In the genomic region with DNA sequence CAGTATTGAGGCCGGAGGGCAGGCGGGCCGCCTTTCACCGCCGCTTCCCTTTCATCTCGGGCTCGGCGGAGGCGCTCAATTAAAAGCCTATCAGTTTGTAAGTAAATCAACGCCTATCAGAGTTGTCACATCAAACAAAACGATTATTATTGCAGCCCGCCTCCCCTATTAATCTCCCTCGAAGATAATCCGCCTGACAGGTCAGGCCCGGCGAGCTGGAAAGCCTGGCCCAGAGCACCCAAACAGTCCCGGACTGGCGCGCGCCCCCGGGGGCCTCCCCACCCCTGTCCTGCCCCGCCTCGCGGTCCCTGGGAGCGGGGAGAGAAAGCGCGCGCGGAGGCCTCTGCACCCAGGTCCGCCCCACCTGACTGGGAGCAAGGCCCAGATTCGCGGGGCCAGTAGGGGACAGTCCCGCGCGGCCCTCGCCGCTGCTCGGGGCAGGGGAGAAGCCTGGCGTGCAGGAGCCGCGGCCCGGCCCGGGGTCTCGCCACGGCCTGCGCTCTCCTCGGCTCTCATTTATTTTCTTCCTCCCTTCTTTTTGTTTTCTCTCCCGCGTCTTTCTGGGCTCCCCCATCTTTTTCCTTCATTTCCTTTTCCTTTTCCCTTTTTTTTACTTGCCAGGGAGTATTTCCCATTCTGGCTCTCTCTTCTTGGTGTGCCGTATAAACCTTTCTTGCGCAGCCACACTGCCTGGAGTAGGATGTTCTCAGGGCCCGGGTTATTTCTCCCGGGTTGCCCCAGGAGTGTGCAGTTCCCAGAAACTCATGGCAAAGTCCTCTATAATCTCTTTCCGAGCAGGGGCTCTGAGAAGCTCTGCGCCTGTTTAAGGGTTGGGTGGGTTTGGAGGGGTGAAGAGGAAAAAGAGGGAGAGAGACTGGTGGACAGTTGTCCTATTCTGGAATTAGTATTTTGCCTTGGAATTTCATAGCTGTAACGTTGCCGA, we compare ENCODE assay signal across 11 cellular contexts. TPM values are rescaled to one million over a fixed set of nuclear protein-coding genes. Genes with fewer than 3 reads are reported as not detected.
DNase-seq lines count a peak whose midpoint lies in the region; ATAC-seq, FAIRE-seq and TF ChIP-seq lines count a peak whose summit lies in the region.
"Had no signal": no experiment of that assay in that cellular context is flagged by ENCODE, and none has a peak within 500 bp of the region (broad histone marks: within the 10 kb centered on the region; RNA-seq: fewer than 3 reads in every experiment).

No MANE protein-coding gene starts in this region.

- H2BK15ac ChIP-seq in H1 (ENCODE audit: low read length), result no peak overlapping the region

- no peak overlapping the region for H3K14ac ChIP-seq in H1 (ENCODE audit: insufficient read length)

- H3K27ac ChIP-seq in CD8-positive, alpha-beta memory T cell (ENCODE audit: low read depth, low read length), result no peak overlapping the region
- no peak overlapping the region for H3K27ac ChIP-seq in H1 (ENCODE audit: low read depth, low read length)

- H3K27ac Mint-ChIP-seq in CD8-positive, alpha-beta memory T cell, result peak overlapping the region in 1 of 8 donors; percentile 28
- no peak overlapping the region for H3K27ac Mint-ChIP-seq in natural killer cell

- no peak overlapping the region for H2AFZ ChIP-seq in H1 (ENCODE audit: low read length)

- no peak for TF ChIP-seq EP300 in H1 (IDR thresholded peaks at IDR 0.05; ENCODE audit: borderline replicate concordance in 1 of 2, low read depth in 2 of 2, low read length in 2 of 2)

- no peak overlapping the region for H3K4me3 ChIP-seq in CD8-positive, alpha-beta memory T cell (ENCODE audit: low read length)
- peak overlapping the region in 2 of 4 experiments; percentile 20 to 64; a peak in 3 of 8 replicates for H3K4me3 ChIP-seq in H1 (ENCODE audit: extremely low read depth in 1 of 4, insufficient read depth in 2 of 4, low read depth in 3 of 4, low read length in 4 of 4)

- H3K18ac ChIP-seq in H1 (ENCODE audit: extremely low read depth, low read length), result no peak overlapping the region

- ATAC-seq in natural killer cell (no peak), GM21390 (IDR thresholded peaks at IDR 0.05; ENCODE audit: unreplicated experiment) (no peak), HG02571 (IDR thresholded peaks at IDR 0.05; ENCODE audit: unreplicated experiment) (no peak)

- TF ChIP-seq POLR2A in H1 (IDR thresholded peaks at IDR 0.05; ENCODE audit: control extremely low read depth in 1 of 2, low read depth in 2 of 2, low read length in 2 of 2), result no peak

- H3K9me3 Mint-ChIP-seq in CD8-positive, alpha-beta memory T cell, result peaks cover 0 to 3% (median 2%) of the 10 kb centered on the region in 5 donors
- H3K9me3 Mint-ChIP-seq in natural killer cell, result no peaks in the 10 kb centered on the region

- H3K36me3 Mint-ChIP-seq in CD8-positive, alpha-beta memory T cell, result peaks cover 0 to 5% (median 0%) of the 10 kb centered on the region in 3 donors
- no peaks in the 10 kb centered on the region for H3K36me3 Mint-ChIP-seq in natural killer cell

- no peak overlapping the region for H3K56ac ChIP-seq in H1 (replicated peaks; ENCODE audit: insufficient read length, low read depth, low read length)

- no peak for TF ChIP-seq RAD21 in H1 (IDR thresholded peaks at IDR 0.05 in 1 of 2, conservative IDR thresholded peaks at IDR 0.05 in 1 of 2; ENCODE audit: low read depth in 2 of 2, low read length in 2 of 2)

- no peak overlapping the region for H4K8ac ChIP-seq in H1 (ENCODE audit: extremely low read depth, insufficient read depth, low read length)

- no peak overlapping the region for H2BK20ac ChIP-seq in H1 (ENCODE audit: low read length)

- H2AK5ac ChIP-seq in H1 (ENCODE audit: low read depth, low read length), result no peak overlapping the region

- H2BK120ac ChIP-seq in H1 (replicated peaks; ENCODE audit: low read depth, low read length), result no peak overlapping the region

- H3K36me3 ChIP-seq in CD8-positive, alpha-beta memory T cell (ENCODE audit: insufficient read depth, low read length), result no peaks in the 10 kb centered on the region
- peaks cover 0 to 10% (median 0%) of the 10 kb centered on the region in 4 experiments; a peak in 1 of 8 replicates for H3K36me3 ChIP-seq in H1 (ENCODE audit: control insufficient read depth in 2 of 4, insufficient read depth in 4 of 4, low read length in 3 of 4)

- peaks cover 16% of the 10 kb centered on the region for H3K4me1 ChIP-seq in CD8-positive, alpha-beta memory T cell (ENCODE audit: insufficient read depth, low read length)
- H3K4me1 ChIP-seq in H1 (replicated peaks in 1 of 4; ENCODE audit: control insufficient read depth in 3 of 4, insufficient read depth in 4 of 4, low read length in 3 of 4), result peaks cover 8 to 31% (median 24%) of the 10 kb centered on the region in 4 experiments

- H3K9me3 ChIP-seq in CD8-positive, alpha-beta memory T cell (ENCODE audit: low read length), result no peaks in the 10 kb centered on the region
- H3K9me3 ChIP-seq in H1 (ENCODE audit: insufficient read depth in 2 of 2, low read depth in 1 of 2, low read length in 1 of 2), result no peaks in the 10 kb centered on the region; a peak in 1 of 4 replicates

- no peak overlapping the region for H3K4ac ChIP-seq in H1 (replicated peaks; ENCODE audit: insufficient read length, low read depth, low read length)

- H4K91ac ChIP-seq in H1 (replicated peaks; ENCODE audit: insufficient read length, low read length), result no peak overlapping the region

- peaks cover 38% of the 10 kb centered on the region for H3K27me3 ChIP-seq in CD8-positive, alpha-beta memory T cell (ENCODE audit: insufficient read depth, low read length, poor library complexity, severe bottlenecking)
- peaks cover 68 to 98% (median 88%) of the 10 kb centered on the region in 4 experiments for H3K27me3 ChIP-seq in H1 (replicated peaks in 1 of 4; ENCODE audit: control insufficient read depth in 3 of 4, extremely low read depth in 1 of 4, insufficient read depth in 3 of 4, low read length in 3 of 4)

- peak overlapping the region in 4 of 7 donors; percentile 1 to 60 (median 16) for H3K4me3 Mint-ChIP-seq in CD8-positive, alpha-beta memory T cell
- H3K4me3 Mint-ChIP-seq in natural killer cell, result peak overlapping the region; percentile 45

- no peaks in the 10 kb centered on the region for H3K79me2 ChIP-seq in H1 (ENCODE audit: control insufficient read depth in 1 of 2, insufficient read depth in 2 of 2, low read length in 2 of 2)

- no peak overlapping the region for H2BK12ac ChIP-seq in H1 (ENCODE audit: low read depth, low read length)

- H3K4me1 Mint-ChIP-seq in CD8-positive, alpha-beta memory T cell, result peaks cover 33 to 60% (median 49%) of the 10 kb centered on the region in 3 donors
- peaks cover 12 to 53% of the 10 kb centered on the region in 2 donors for H3K4me1 Mint-ChIP-seq in natural killer cell

- no peaks in the 10 kb centered on the region for H3K79me1 ChIP-seq in H1 (ENCODE audit: low read depth, low read length)

- no peak for DNase-seq in CD8-positive, alpha-beta memory T cell
- DNase-seq in NCI-H2227 treated with DMSO at 0.1 percent for 48 hours (lab: John Stamatoyannopoulos, UW) (peak; percentile 33), H1 (ENCODE audit: low read depth in 1 of 2, low spot score in 2 of 2) (peak in 1 of 2 experiments; percentile 58), natural killer cell (no peak), GOT3 (lab: John Stamatoyannopoulos, UW) (no peak)
- DNase-seq in activated CD8-positive, alpha-beta memory T cell treated with anti-CD3 and anti-CD28 coated beads for 24 hours, result no peak
- DNase-seq: GDM1, NCI-H2107 had no signal

- POLR2A ChIA-PET in CD8-positive, alpha-beta memory T cell (lab: Charles Lee), result no interaction called here
- POLR2A ChIA-PET in H1 (lab: Charles Lee; ENCODE audit: partially characterized antibody), result interaction anchor here (0.9 kb wide), 1 partner anchor 9 kb away, joined by 3 read pairs; no protein-coding TSS in a partner anchor

- peaks cover 62 to 71% of the 10 kb centered on the region in 2 donors for H3K27me3 Mint-ChIP-seq in CD8-positive, alpha-beta memory T cell
- H3K27me3 Mint-ChIP-seq in natural killer cell (ENCODE audit: low read depth in 2 of 2), result peaks cover 50 to 56% of the 10 kb centered on the region in 2 donors

- peaks cover 20 to 21% of the 10 kb centered on the region in 2 experiments for H4K20me1 ChIP-seq in H1 (replicated peaks in 1 of 2; ENCODE audit: control insufficient read depth in 1 of 2, insufficient read depth in 2 of 2, low read length in 2 of 2)

- WGBS in H1 (ENCODE audit: extremely low coverage in 1 of 2, insufficient coverage in 1 of 2, insufficient read length in 1 of 2, insufficient replicate concordance in 2 of 2, low coverage in 1 of 2, low lambda C conversion rate in 2 of 2, missing lambda C conversion rate in 1 of 2), 2 experiments, result 9% methylated on average over 43 of the region's 57 CpGs; no CpG with 5 or more reads in 1 of the 2 experiments

- H3K23me2 ChIP-seq in H1 (ENCODE audit: low read depth, low read length), result peaks cover 26% of the 10 kb centered on the region

- no peak overlapping the region for H4K5ac ChIP-seq in H1 (ENCODE audit: insufficient read length, low read depth, low read length)

- intact Hi-C loops in natural killer cell (cut with micrococcal nuclease), result no loop called here

- no peak for TF ChIP-seq CTCF in H1 (IDR thresholded peaks at IDR 0.05; ENCODE audit: control extremely low read depth in 1 of 3, insufficient read depth in 1 of 3, low read depth in 1 of 3, low read length in 3 of 3)
- TF ChIP-seq CTCF in natural killer cell (IDR thresholded peaks at IDR 0.05), result no peak

- no peak overlapping the region for H2BK5ac ChIP-seq in H1 (ENCODE audit: low read depth, low read length)

- no peak for FAIRE-seq in H1 (lab: Jason Lieb, UNC)

- no peak overlapping the region for H3K9ac ChIP-seq in H1 (replicated peaks in 1 of 4; ENCODE audit: extremely low read depth in 1 of 4, low read depth in 3 of 4, low read length in 3 of 4)

- H3K23ac ChIP-seq in H1 (ENCODE audit: insufficient read length), result no peak overlapping the region

- peak overlapping the region; percentile 91 to 97 for H3K4me2 ChIP-seq in H1 (ENCODE audit: insufficient read depth in 1 of 2, low read depth in 2 of 2, low read length in 2 of 2)

- CTCF ChIA-PET in CD8-positive, alpha-beta memory T cell (lab: Charles Lee), result no interaction called here
- CTCF ChIA-PET in H1 (lab: Charles Lee; ENCODE audit: partially characterized antibody), result interaction anchor here (0.6 to 2.3 kb wide), 3 partner anchors 10 to 631 kb away, joined by 3 to 11 read pairs (median 3); no protein-coding TSS in a partner anchor

RNA-seq across cellular contexts. Expression of a gene that starts 3.9 kb away (rescaled TPM):
- total RNA-seq in CD8-positive, alpha-beta memory T cell, result under 1 TPM; 0.07 to 0.13 TPM
- not detected for polyA plus RNA-seq in CD8-positive, alpha-beta memory T cell
- 0.13 and 0.27 TPM in 2 replicates for total RNA-seq in H1 (2021; fragmentation: NEBNext Ultra II Directional; extraction: Animal tissue kit (Norgen Biotek cat#: 25700))
- 0.03 and 0.09 TPM in 2 replicates for polyA plus RNA-seq in H1 (2011; rRNA removed)
- 0.05 TPM for polyA plus RNA-seq in H1 (2011; cell fraction: cytosol; rRNA removed)
- polyA plus RNA-seq in H1 (2011; cell fraction: nucleus; rRNA removed), result 0.13 TPM
- polyA plus RNA-seq in H1 (2012, experiment 1 of 2), result 0.07 to 0.11 TPM (median 0.08 TPM) in 4 replicates
- 0.14 TPM for polyA plus RNA-seq in H1 (2012, experiment 2 of 2)
- 0.20 TPM for polyA plus RNA-seq in H1 (2013, experiment 1 of 2)
- polyA plus RNA-seq in H1 (2013, experiment 2 of 2), result 0.13 TPM
- polyA minus RNA-seq in H1 (2011; rRNA and poly(A)+ RNA removed), result not detected in 2 replicates
- not detected for polyA minus RNA-seq in H1 (2011; cell fraction: cytosol; rRNA and poly(A)+ RNA removed)
- polyA minus RNA-seq in H1 (2011; cell fraction: nucleus; rRNA and poly(A)+ RNA removed), result 0.20 TPM
- 1 to 10 TPM in 1 of 3 donors, under 1 TPM in 2; 0.27 to 1.2 (median 0.73) TPM for total RNA-seq in natural killer cell

RNA-seq across cellular contexts. Expression of a gene that starts 26.0 kb away (rescaled TPM):
- not detected for total RNA-seq in CD8-positive, alpha-beta memory T cell
- not detected for polyA plus RNA-seq in CD8-positive, alpha-beta memory T cell
- 0.86 and 2.4 TPM in 2 replicates for total RNA-seq in H1 (2021; fragmentation: NEBNext Ultra II Directional; extraction: Animal tissue kit (Norgen Biotek cat#: 25700))
- polyA plus RNA-seq in H1 (2011; rRNA removed), result 0.52 and 2.8 TPM in 2 replicates
- 1.9 TPM for polyA plus RNA-seq in H1 (2011; cell fraction: cytosol; rRNA removed)
- polyA plus RNA-seq in H1 (2011; cell fraction: nucleus; rRNA removed), result 2.3 TPM
- 1.3 to 4.1 TPM (median 3.0 TPM) in 4 replicates for polyA plus RNA-seq in H1 (2012, experiment 1 of 2)
- polyA plus RNA-seq in H1 (2012, experiment 2 of 2), result 0.24 TPM
- polyA plus RNA-seq in H1 (2013, experiment 1 of 2), result 0.24 TPM
- 0.39 TPM for polyA plus RNA-seq in H1 (2013, experiment 2 of 2)
- polyA minus RNA-seq in H1 (2011; rRNA and poly(A)+ RNA removed), result 0.63 and 4.4 TPM in 2 replicates
- polyA minus RNA-seq in H1 (2011; cell fraction: cytosol; rRNA and poly(A)+ RNA removed), result 1.1 TPM
- polyA minus RNA-seq in H1 (2011; cell fraction: nucleus; rRNA and poly(A)+ RNA removed), result 5.4 TPM
- total RNA-seq in natural killer cell, result 1 to 10 TPM; 1.4 to 2.4 (median 2.1) TPM
- total RNA-seq: activated CD8-positive, alpha-beta memory T cell treated with anti-CD3 and anti-CD28 coated beads for 36 hours had no signal
